Comparison of ENCODE assay signal across 15 cellular contexts in genomic region chr2:120805011-120805410, GRCh38.
DNase-seq lines count a peak whose midpoint lies in the region; ATAC-seq, FAIRE-seq and TF ChIP-seq lines count a peak whose summit lies in the region.
"Had no signal": no experiment of that assay in that cellular context is flagged by ENCODE, and none has a peak within 500 bp of the region (broad histone marks: within the 10 kb centered on the region; RNA-seq: fewer than 3 reads in every experiment).

No MANE protein-coding gene starts in this region.

- H4K91ac ChIP-seq in H9 (ENCODE audit: insufficient read length, low read depth, low read length) (no peak overlapping the region), H1 (replicated peaks; ENCODE audit: insufficient read length, low read length) (no peak overlapping the region)

- H3K27me3 Mint-ChIP-seq in H9 (ENCODE audit: low read depth) (no peaks in the 10 kb centered on the region), endothelial cell (ENCODE audit: unreplicated experiment) (peaks cover 7% of the 10 kb centered on the region)

- H4K5ac ChIP-seq in H9 (ENCODE audit: insufficient read length, low read depth, low read length) (no peak overlapping the region), H1 (ENCODE audit: insufficient read length, low read depth, low read length) (no peak overlapping the region)

- CTCF ChIA-PET in H1 (lab: Charles Lee; ENCODE audit: partially characterized antibody) = interaction anchor here (0.9 to 1.6 kb wide), 6 partner anchors 9 to 203 kb away, joined by 3 to 4 read pairs (median 3); no protein-coding TSS in a partner anchor

- no peak overlapping the region for H3K23ac ChIP-seq in H9 (ENCODE audit: insufficient read length, low read depth, low read length)
- no peak overlapping the region for H3K23ac ChIP-seq in H1 (ENCODE audit: insufficient read length)

- TF ChIP-seq EP300 in H1 (IDR thresholded peaks at IDR 0.05; ENCODE audit: borderline replicate concordance in 1 of 2, low read depth in 2 of 2, low read length in 2 of 2) (no peak), sigmoid colon (IDR thresholded peaks at IDR 0.05) (no peak)

- H3K9me3 ChIP-seq in BLaER1 treated with 17β-estradiol and CSF1 and Interleukin-3, amounts not matched to agents 10 nM and 100 nM (replicated peaks in 1 of 11) = no peaks in the 10 kb centered on the region
- H3K9me3 ChIP-seq in H9 (ENCODE audit: control insufficient read depth, low read depth, low read length) (no peaks in the 10 kb centered on the region), H1 (ENCODE audit: insufficient read depth in 2 of 2, low read depth in 1 of 2, low read length in 1 of 2) (no peaks in the 10 kb centered on the region), sigmoid colon (no peaks in the 10 kb centered on the region)
- H3K9me3 ChIP-seq: A549 had no signal

- FAIRE-seq in H1 (lab: Jason Lieb, UNC) = no peak
- FAIRE-seq: A549, GM12878, GM18507 had no signal

- H3K56ac ChIP-seq in H9 (ENCODE audit: insufficient read length, low read depth, low read length) (no peak overlapping the region), H1 (replicated peaks; ENCODE audit: insufficient read length, low read depth, low read length) (no peak overlapping the region)

- H3K4me1 Mint-ChIP-seq in H9 (peaks cover 35 to 54% of the 10 kb centered on the region in 2 experiments), endothelial cell (ENCODE audit: unreplicated experiment) (peaks cover 9% of the 10 kb centered on the region)
- H3K4me1 Mint-ChIP-seq: CD4-positive, CD25-positive, alpha-beta regulatory T cell had no signal

- no peak for TF ChIP-seq RAD21 in H1 (IDR thresholded peaks at IDR 0.05 in 1 of 2, conservative IDR thresholded peaks at IDR 0.05 in 1 of 2; ENCODE audit: low read depth in 2 of 2, low read length in 2 of 2)

- H3K14ac ChIP-seq in H9 (ENCODE audit: insufficient read depth, low read length) = no peak overlapping the region; the same call in 1 of the 2 replicates
- H3K14ac ChIP-seq in H1 (ENCODE audit: insufficient read length) = no peak overlapping the region

- H3K79me2 ChIP-seq in H9 (ENCODE audit: insufficient read depth, low read length) (no peaks in the 10 kb centered on the region; the same call in 1 of the 2 replicates), H1 (ENCODE audit: control insufficient read depth in 1 of 2, insufficient read depth in 2 of 2, low read length in 2 of 2) (peaks cover 0 to 29% of the 10 kb centered on the region in 2 experiments; a peak in 1 of 4 replicates)

- no peak overlapping the region for H3T11ph ChIP-seq in H9 (ENCODE audit: low read length)

- ATAC-seq in GM21515 (IDR thresholded peaks at IDR 0.05; ENCODE audit: unreplicated experiment) = no peak
- ATAC-seq: GM12878, GM23338 had no signal

- H3K18ac ChIP-seq in H9 (ENCODE audit: insufficient read length, low read depth, low read length) (no peak overlapping the region), H1 (ENCODE audit: extremely low read depth, low read length) (no peak overlapping the region)

- H3K9me3 Mint-ChIP-seq in H9 = no peaks in the 10 kb centered on the region
- H3K9me3 Mint-ChIP-seq in endothelial cell (ENCODE audit: unreplicated experiment) = no peaks in the 10 kb centered on the region
- H3K9me3 Mint-ChIP-seq: CD4-positive, CD25-positive, alpha-beta regulatory T cell; GM23338; HFFc6 had no signal

- H2AK5ac ChIP-seq in H9 (ENCODE audit: insufficient read length, low read length) (no peak overlapping the region), H1 (ENCODE audit: low read depth, low read length) (no peak overlapping the region)

- H2AFZ ChIP-seq in H9 (ENCODE audit: low read length) (no peak overlapping the region), H1 (ENCODE audit: low read length) (no peak overlapping the region)
- H2AFZ ChIP-seq: GM23338 had no signal

- no peaks in the 10 kb centered on the region for H3K36me3 ChIP-seq in BLaER1 treated with 17β-estradiol and CSF1 and Interleukin-3, amounts not matched to agents 10 nM and 100 nM
- H3K36me3 ChIP-seq in H1 (ENCODE audit: control insufficient read depth in 2 of 4, insufficient read depth in 4 of 4, low read length in 3 of 4) = peaks cover 0 to 11% (median 4%) of the 10 kb centered on the region in 4 experiments; a peak in 4 of 8 replicates
- H3K36me3 ChIP-seq in sigmoid colon = no peaks in the 10 kb centered on the region

- TF ChIP-seq CTCF in H9 (conservative IDR thresholded peaks at IDR 0.05) (no peak), H1 (IDR thresholded peaks at IDR 0.05; ENCODE audit: control extremely low read depth in 1 of 3, insufficient read depth in 1 of 3, low read depth in 1 of 3, low read length in 3 of 3) (no peak), sigmoid colon (IDR thresholded peaks at IDR 0.05) (no peak), endothelial cell (IDR thresholded peaks at IDR 0.05; ENCODE audit: unreplicated experiment) (no peak)

- peaks cover 4% of the 10 kb centered on the region for H3K79me1 ChIP-seq in H9 (ENCODE audit: insufficient read depth, low read depth, low read length, poor library complexity, severe bottlenecking)
- peaks cover 33% of the 10 kb centered on the region for H3K79me1 ChIP-seq in H1 (ENCODE audit: low read depth, low read length)

- no peak overlapping the region for H2BK20ac ChIP-seq in H9 (ENCODE audit: low read depth, low read length, poor library complexity, severe bottlenecking)
- H2BK20ac ChIP-seq in H1 (ENCODE audit: low read length) = no peak overlapping the region

- H2BK12ac ChIP-seq in H9 (ENCODE audit: insufficient read length, low read depth, low read length) = no peak overlapping the region
- H2BK12ac ChIP-seq in H1 (ENCODE audit: low read depth, low read length) = no peak overlapping the region; the same call in 1 of the 2 replicates

- H3K36me3 Mint-ChIP-seq in H9 (ENCODE audit: insufficient read depth in 1 of 3, low read depth in 3 of 3) (peaks cover 11 to 48% (median 38%) of the 10 kb centered on the region in 3 experiments; a peak in 6 of 7 replicates), endothelial cell (ENCODE audit: low read depth, unreplicated experiment) (no peaks in the 10 kb centered on the region)
- H3K36me3 Mint-ChIP-seq: CD4-positive, CD25-positive, alpha-beta regulatory T cell had no signal

- POLR2A ChIA-PET in H1 (lab: Charles Lee; ENCODE audit: partially characterized antibody) = interaction anchor here (0.9 kb wide), 1 partner anchor 15 kb away, joined by 3 read pairs; no protein-coding TSS in a partner anchor

- peak overlapping the region in 2 of 3 experiments; percentile 63 to 70; a peak in 2 of 7 replicates for H3K27ac Mint-ChIP-seq in H9
- no peak overlapping the region for H3K27ac Mint-ChIP-seq in endothelial cell (ENCODE audit: unreplicated experiment)
- H3K27ac Mint-ChIP-seq: CD4-positive, CD25-positive, alpha-beta regulatory T cell; GM23338; HFFc6 had no signal

- no peaks in the 10 kb centered on the region for H3K27me3 ChIP-seq in BLaER1 treated with 17β-estradiol and CSF1 and Interleukin-3, amounts not matched to agents 10 nM and 100 nM
- no peaks in the 10 kb centered on the region for H3K27me3 ChIP-seq in H9 (ENCODE audit: insufficient read depth, low read length)
- no peaks in the 10 kb centered on the region; a peak in 1 of 7 replicates for H3K27me3 ChIP-seq in H1 (replicated peaks in 1 of 4; ENCODE audit: control insufficient read depth in 3 of 4, extremely low read depth in 1 of 4, insufficient read depth in 3 of 4, low read length in 3 of 4)
- no peaks in the 10 kb centered on the region for H3K27me3 ChIP-seq in sigmoid colon

- H3K4ac ChIP-seq in H9 (ENCODE audit: low read depth, low read length) (no peak overlapping the region), H1 (replicated peaks; ENCODE audit: insufficient read length, low read depth, low read length) (no peak overlapping the region)

- no peak overlapping the region for H3K9ac ChIP-seq in BLaER1 treated with 17β-estradiol and CSF1 and Interleukin-3, amounts not matched to agents 10 nM and 100 nM
- H3K9ac ChIP-seq in H9 (ENCODE audit: extremely low read depth, insufficient read length, low read length) (no peak overlapping the region), H1 (replicated peaks in 1 of 4; ENCODE audit: extremely low read depth in 1 of 4, low read depth in 3 of 4, low read length in 3 of 4) (peak overlapping the region in 1 of 4 experiments; percentile 10; a peak in 1 of 7 replicates)

- DNase-seq in H9 (no peak), H1 (ENCODE audit: low read depth in 1 of 2, low spot score in 2 of 2) (no peak), sigmoid colon (no peak), GF-D8 (lab: John Stamatoyannopoulos, UW) (no peak), NCI-H1436 treated with DMSO at 0.1 percent for 48 hours (lab: John Stamatoyannopoulos, UW) (no peak), endothelial cell (ENCODE audit: low spot score) (no peak)
- DNase-seq: CD4-positive, CD25-positive, alpha-beta regulatory T cell; HCEC 1CT; HFFc6 had no signal

- peak overlapping the region in 9 of 11 experiments; percentile 22 to 84 (median 75); a peak in 17 of 22 replicates for H3K4me2 ChIP-seq in BLaER1 treated with 17β-estradiol and CSF1 and Interleukin-3, amounts not matched to agents 10 nM and 100 nM
- H3K4me2 ChIP-seq in H9 (ENCODE audit: insufficient read depth, insufficient read length, low read length) = no peak overlapping the region
- H3K4me2 ChIP-seq in H1 (ENCODE audit: insufficient read depth in 1 of 2, low read depth in 2 of 2, low read length in 2 of 2) = no peak overlapping the region
- H3K4me2 ChIP-seq: A549, GM23338 had no signal

- no peak overlapping the region for H2BK15ac ChIP-seq in H9 (ENCODE audit: low read depth, low read length)
- no peak overlapping the region; the same call in 1 of the 2 replicates for H2BK15ac ChIP-seq in H1 (ENCODE audit: low read length)

- H3K4me3 ChIP-seq in BLaER1 treated with 17β-estradiol and CSF1 and Interleukin-3, amounts not matched to agents 10 nM and 100 nM = no peak overlapping the region
- H3K4me3 ChIP-seq in H1 (ENCODE audit: extremely low read depth in 1 of 4, insufficient read depth in 2 of 4, low read depth in 3 of 4, low read length in 4 of 4) (no peak overlapping the region), sigmoid colon (no peak overlapping the region)
- H3K4me3 ChIP-seq: A549, GM12878, GM23338 had no signal

- H4K8ac ChIP-seq in H9 (replicated peaks; ENCODE audit: insufficient read length, low read depth, low read length) (no peak overlapping the region), H1 (ENCODE audit: extremely low read depth, insufficient read depth, low read length) (peak overlapping the region; percentile 75; the same call in 1 of the 2 replicates)

- H3K23me2 ChIP-seq in H9 (ENCODE audit: insufficient read length, low read depth, low read length, poor library complexity, severe bottlenecking) = no peaks in the 10 kb centered on the region
- H3K23me2 ChIP-seq in H1 (ENCODE audit: low read depth, low read length) = no peaks in the 10 kb centered on the region; the same call in 1 of the 2 replicates

- H3K27ac ChIP-seq in BLaER1 treated with 17β-estradiol and CSF1 and Interleukin-3, amounts not matched to agents 10 nM and 100 nM = no peak overlapping the region
- H3K27ac ChIP-seq in H9 (ENCODE audit: insufficient read length, low read depth, low read length) = no peak overlapping the region
- H3K27ac ChIP-seq in H1 (ENCODE audit: low read depth, low read length) = no peak overlapping the region
- H3K27ac ChIP-seq in sigmoid colon = peak overlapping the region; percentile 41 to 63 (median 47)

- H2BK120ac ChIP-seq in H9 (ENCODE audit: low read depth, low read length, poor library complexity, severe bottlenecking) = no peak overlapping the region
- H2BK120ac ChIP-seq in H1 (replicated peaks; ENCODE audit: low read depth, low read length) = no peak overlapping the region

- TF ChIP-seq POLR2A in H1 (IDR thresholded peaks at IDR 0.05; ENCODE audit: control extremely low read depth in 1 of 2, low read depth in 2 of 2, low read length in 2 of 2) = no peak
- TF ChIP-seq POLR2A in sigmoid colon (IDR thresholded peaks at IDR 0.05) = no peak

- peaks cover 10 to 72% (median 55%) of the 10 kb centered on the region in 10 experiments for H3K4me1 ChIP-seq in BLaER1 treated with 17β-estradiol and CSF1 and Interleukin-3, amounts not matched to agents 10 nM and 100 nM
- peaks cover 6% of the 10 kb centered on the region; the same call in 1 of the 2 replicates for H3K4me1 ChIP-seq in H9 (ENCODE audit: insufficient read depth, low read length)
- H3K4me1 ChIP-seq in H1 (replicated peaks in 1 of 4; ENCODE audit: control insufficient read depth in 3 of 4, insufficient read depth in 4 of 4, low read length in 3 of 4) = peaks cover 4 to 15% (median 9%) of the 10 kb centered on the region in 4 experiments; a peak in 6 of 7 replicates
- peaks cover 0 to 54% (median 47%) of the 10 kb centered on the region in 4 donors for H3K4me1 ChIP-seq in sigmoid colon

- WGBS in H9 (ENCODE audit: extremely low coverage, insufficient read length, low lambda C conversion rate) = no CpG with 5 or more reads among the region's 13 CpGs
- 93% methylated on average over 13 of the region's 13 CpGs; no CpG with 5 or more reads in 1 of the 2 experiments for WGBS in H1 (ENCODE audit: extremely low coverage in 1 of 2, insufficient coverage in 1 of 2, insufficient read length in 1 of 2, insufficient replicate concordance in 2 of 2, low coverage in 1 of 2, low lambda C conversion rate in 2 of 2, missing lambda C conversion rate in 1 of 2), 2 experiments
- WGBS in sigmoid colon, 2 donors = 91 to 92% methylated on average over 13 of the region's 13 CpGs

- H3K4me3 Mint-ChIP-seq in H9 (no peak overlapping the region), endothelial cell (ENCODE audit: unreplicated experiment) (no peak overlapping the region)
- H3K4me3 Mint-ChIP-seq: CD4-positive, CD25-positive, alpha-beta regulatory T cell; GM23338; HFFc6 had no signal

- H2BK5ac ChIP-seq in H9 (ENCODE audit: insufficient read length, low read length) = no peak overlapping the region
- H2BK5ac ChIP-seq in H1 (ENCODE audit: low read depth, low read length) = no peak overlapping the region

- intact Hi-C loops in sigmoid colon (cut with DNase I) = no loop called here

- H4K20me1 ChIP-seq in BLaER1 treated with 17β-estradiol and CSF1 and Interleukin-3, amounts not matched to agents 10 nM and 100 nM = peaks cover 0 to 2% (median 0%) of the 10 kb centered on the region in 11 experiments; a peak in 1 of 22 replicates
- no peaks in the 10 kb centered on the region for H4K20me1 ChIP-seq in H9 (ENCODE audit: control insufficient read depth, insufficient read depth, insufficient read length)
- H4K20me1 ChIP-seq in H1 (replicated peaks in 1 of 2; ENCODE audit: control insufficient read depth in 1 of 2, insufficient read depth in 2 of 2, low read length in 2 of 2) = peaks cover 10 to 13% of the 10 kb centered on the region in 2 experiments

Comparison
In these comparisons a context has a peak if more than half of its experiments do, and no peak if none do; other contexts are left out.
1. H3K27ac ChIP-seq: peak in sigmoid colon (4 of 4); none in BLaER1 treated with 17β-estradiol and CSF1 and Interleukin-3, amounts not matched to agents 10 nM and 100 nM (0 of 11), H9 (single experiment) and H1 (single experiment).
2. H3K4me2 ChIP-seq: peak in BLaER1 treated with 17β-estradiol and CSF1 and Interleukin-3, amounts not matched to agents 10 nM and 100 nM (9 of 11); none in H9 (single experiment) and H1 (0 of 2).